In genomic region chr6:3885262-3886036, GRCh38 we compare ENCODE assay signal across 10 cellular contexts. TPM values are rescaled to one million over a fixed set of nuclear protein-coding genes. Genes with fewer than 3 reads are reported as not detected.
DNase-seq lines count a peak whose midpoint lies in the region; ATAC-seq, FAIRE-seq and TF ChIP-seq lines count a peak whose summit lies in the region.
"Had no signal": no experiment of that assay in that cellular context is flagged by ENCODE, and none has a peak within 500 bp of the region (broad histone marks: within the 10 kb centered on the region; RNA-seq: fewer than 3 reads in every experiment).

No MANE protein-coding gene starts in this region.

- H3K79me2 ChIP-seq in GM12878 (ENCODE audit: control insufficient read depth, insufficient read depth, low read length) (no peaks in the 10 kb centered on the region), mesendoderm (ENCODE audit: control insufficient read depth, insufficient read depth, low read length) (no peaks in the 10 kb centered on the region)

- CTCF ChIA-PET in Calu3 (lab: Charles Lee) (interaction anchor here (0.6 to 1.3 kb wide), 5 partner anchors 9 to 202 kb away, joined by 3 to 7 read pairs (median 4); partner anchors contain the start of gene FAM50B), GM12878 (lab: Yijun Ruan, JAX) (interaction anchor here (0.9 to 2.7 kb wide), 3 partner anchors 93 to 143 kb away, joined by 3 to 6 read pairs (median 3); no protein-coding TSS in a partner anchor)

- H3K9ac ChIP-seq in GM12878 (ENCODE audit: control insufficient read depth, insufficient read depth, low read length) (no peak overlapping the region), mesendoderm (ENCODE audit: low read length) (no peak overlapping the region)

- H3K27ac Mint-ChIP-seq in Calu3 (ENCODE audit: unreplicated experiment), result no peak overlapping the region

- no peak overlapping the region for H2BK5ac ChIP-seq in mesendoderm (ENCODE audit: low read length)

- TF ChIP-seq EP300 in GM12878 (IDR thresholded peaks at IDR 0.05; ENCODE audit: borderline replicate concordance in 1 of 2, control insufficient read depth in 1 of 2, low read depth in 2 of 2, low read length in 2 of 2), result no peak

- RAD21 ChIA-PET in GM12878 (lab: Charles Lee; ENCODE audit: unreplicated experiment), result interaction anchor here (1.0 to 1.3 kb wide), 2 partner anchors 9 to 139 kb away, joined by 3 to 4 read pairs; no protein-coding TSS in a partner anchor

- H3K27me3 ChIP-seq in GM12878 (replicated peaks in 1 of 2; ENCODE audit: control insufficient read depth in 2 of 2, insufficient read depth in 2 of 2, low read length in 1 of 2) (no peaks in the 10 kb centered on the region; a peak in 2 of 4 replicates), mesendoderm (ENCODE audit: insufficient read depth, low read length, poor library complexity) (no peaks in the 10 kb centered on the region)

- no peak overlapping the region for H3K4ac ChIP-seq in mesendoderm (ENCODE audit: low read depth, low read length)

- H4K5ac ChIP-seq in mesendoderm (ENCODE audit: low read length), result no peak overlapping the region

- H3K4me1 Mint-ChIP-seq in Calu3 (ENCODE audit: low read depth, unreplicated experiment), result peaks cover 23% of the 10 kb centered on the region

- no peak overlapping the region for H3K23ac ChIP-seq in mesendoderm (ENCODE audit: low read length)

- TF ChIP-seq CTCF in Calu3 (IDR thresholded peaks at IDR 0.05; ENCODE audit: unreplicated experiment), result no peak
- TF ChIP-seq CTCF in GM12878 (IDR thresholded peaks at IDR 0.05 in 2 of 3, conservative IDR thresholded peaks at IDR 0.05 in 1 of 3; ENCODE audit: control insufficient read depth in 2 of 3, extremely low read depth in 1 of 3, insufficient read depth in 1 of 3, low read depth in 3 of 3, low read length in 3 of 3), result peak in 1 of 3 experiments; percentile 12; a peak in 1 of 6 replicates

- no peak overlapping the region for H2BK15ac ChIP-seq in mesendoderm (replicated peaks; ENCODE audit: low read depth)

- DNase-seq in Calu3 (peak; percentile 30), LHCN-M2 (ENCODE audit: low read depth) (peak; percentile 76), GM12878 (ENCODE audit: low read depth, low spot score) (no peak), mesendoderm (peak; percentile 85), NAMALWA (ENCODE audit: low spot score) (no peak), activated T-cell treated with anti-CD3 and anti-CD28 coated beads for 4 hours (no peak), NCI-H345 (lab: John Stamatoyannopoulos, UW) (no peak)
- DNase-seq in stimulated activated CD4-positive, alpha-beta T cell treated with anti-CD3 and anti-CD28 coated beads, Interleukin-2, amount 100 ng/mL, for 24 hours, result no peak
- DNase-seq: activated CD4-positive, alpha-beta T cell treated with anti-CD3 and anti-CD28 coated beads, Interleukin-2, amount 50 U/mL, for 4 hours; stimulated activated CD8-positive, alpha-beta memory T cell treated with anti-CD3 and anti-CD28 coated beads, Interleukin-4, amount 100 ng/mL, for 48 hours had no signal

- ATAC-seq in GM12878, result no peak

- H3K27ac ChIP-seq in GM12878 (ENCODE audit: control insufficient read depth, insufficient read depth) (no peak overlapping the region), mesendoderm (ENCODE audit: low read depth, low read length) (no peak overlapping the region)

- H3K4me2 ChIP-seq in GM12878 (ENCODE audit: control insufficient read depth, insufficient read depth), result no peak overlapping the region
- no peak overlapping the region for H3K4me2 ChIP-seq in mesendoderm (ENCODE audit: low read length)

- no peak overlapping the region for H2BK120ac ChIP-seq in mesendoderm (ENCODE audit: low read depth, low read length)

- intact Hi-C loops in Calu3 (cut with micrococcal nuclease; ENCODE audit: unreplicated experiment) (loop anchor here (5.0 kb wide), 1 partner anchor 47 kb away; no protein-coding TSS in a partner anchor), GM12878 (cut with micrococcal nuclease; ENCODE audit: unreplicated experiment) (no loop called here)

- no peak overlapping the region for H2AFZ ChIP-seq in GM12878 (ENCODE audit: control insufficient read depth, low read depth, low read length)

- SMC1A ChIA-PET in GM12878 (lab: Charles Lee; ENCODE audit: uncharacterized antibody, unreplicated experiment), result no interaction called here

- no peak overlapping the region for H4K8ac ChIP-seq in mesendoderm (ENCODE audit: low read depth, low read length)

- POLR2A ChIA-PET in GM12878 (lab: Charles Lee), result no interaction called here

- TF ChIP-seq POLR2A in GM12878 (IDR thresholded peaks at IDR 0.05; ENCODE audit: low read depth, low read length), result no peak

- no peaks in the 10 kb centered on the region for H3K27me3 Mint-ChIP-seq in Calu3 (ENCODE audit: unreplicated experiment)

- H3K4me3 Mint-ChIP-seq in Calu3 (ENCODE audit: low read depth, unreplicated experiment), result no peak overlapping the region

- H3K4me3 ChIP-seq in GM12878 (no peak overlapping the region), mesendoderm (ENCODE audit: low read length) (no peak overlapping the region)

- 58% methylated on average over 9 of the region's 9 CpGs for WGBS in GM12878 (ENCODE audit: insufficient coverage, insufficient replicate concordance, low lambda C conversion rate, missing lambda C conversion rate)
- WGBS in mesendoderm (ENCODE audit: extremely low coverage, insufficient coverage, low lambda C conversion rate), result no CpG with 5 or more reads among the region's 9 CpGs

- no peak overlapping the region for H3K56ac ChIP-seq in mesendoderm (ENCODE audit: low read length)

- H3K9me3 Mint-ChIP-seq in Calu3 (ENCODE audit: low read depth, unreplicated experiment), result no peaks in the 10 kb centered on the region

- H3K18ac ChIP-seq in mesendoderm (ENCODE audit: low read length), result no peak overlapping the region

- no TSS peak for BruUV-seq in Calu3 (replicated peaks; lab: Mats Ljungman, UMichigan)
- no TSS peak for BruUV-seq in GM12878 (replicated peaks; lab: Mats Ljungman, UMichigan)

- no peaks in the 10 kb centered on the region for H3K36me3 Mint-ChIP-seq in Calu3 (ENCODE audit: insufficient read depth, unreplicated experiment)

- H2AK5ac ChIP-seq in mesendoderm (ENCODE audit: low read length), result no peak overlapping the region

- peak; percentile 78 for FAIRE-seq in GM12878 (lab: Jason Lieb, UNC)

- in situ Hi-C loops in GM12878 (cut with MboI), result no loop called here

- H3K9me3 ChIP-seq in GM12878 (replicated peaks; ENCODE audit: control insufficient read depth, insufficient read depth, low read length), result no peaks in the 10 kb centered on the region

- H3K36me3 ChIP-seq in GM12878 (ENCODE audit: control insufficient read depth in 2 of 2, insufficient read depth in 2 of 2, low read length in 1 of 2), result no peaks in the 10 kb centered on the region
- H3K36me3 ChIP-seq in mesendoderm (ENCODE audit: control insufficient read depth, insufficient read depth, low read length), result no peaks in the 10 kb centered on the region

- H3K79me1 ChIP-seq in mesendoderm (ENCODE audit: low read length), result no peaks in the 10 kb centered on the region

- no peaks in the 10 kb centered on the region for H4K20me1 ChIP-seq in GM12878 (ENCODE audit: control insufficient read depth, insufficient read depth)

- no peak for TF ChIP-seq RAD21 in GM12878 (IDR thresholded peaks at IDR 0.05; ENCODE audit: insufficient read depth, low read depth, low read length)

- H3K4me1 ChIP-seq in GM12878 (ENCODE audit: control insufficient read depth, insufficient read depth, low read length), result no peaks in the 10 kb centered on the region
- H3K4me1 ChIP-seq in mesendoderm (ENCODE audit: control insufficient read depth, low read depth, low read length), result no peaks in the 10 kb centered on the region

TF ChIP-seq in GM12878, 131 proteins besides CTCF, POLR2A, EP300 and RAD21 (continues in another document):
- TF ChIP-seq SIX5 (IDR thresholded peaks at IDR 0.05; ENCODE audit: low read depth, low read length, severe bottlenecking) (no peak), HCFC1 (IDR thresholded peaks at IDR 0.05; ENCODE audit: low read length) (no peak), CHD1 (IDR thresholded peaks at IDR 0.05; ENCODE audit: low read depth, low read length) (no peak)

RNA-seq across cellular contexts. Expression of gene FAM50B, which starts 36.3 kb away (rescaled TPM):
- total RNA-seq in Calu3 (2022) (5.8 and 7.8 TPM in 2 replicates), LHCN-M2 (2014; rRNA removed) (8.5 and 13.6 TPM in 2 replicates), GM12878 (2014; rRNA removed) (8.0 and 8.2 TPM in 2 replicates), GM12878 (2014; rRNA removed; fragmentation: Illumina TruSeq; extraction: Trizol) (2.8 and 3.5 TPM in 2 replicates), GM12878 (2021) (9.3 and 10.0 TPM in 2 replicates)
- 13.2 TPM for polyA plus RNA-seq in LHCN-M2 (2012)
- 1.2 TPM in 2 replicates for total RNA-seq in GM12878 (2013; cell fraction: nucleolus; rRNA removed)
- 2.5 TPM for polyA plus RNA-seq in GM12878 (2011; ENCODE audit: low read depth)
- polyA plus RNA-seq in GM12878 (2011; rRNA removed) (0.35 and 0.58 TPM in 2 replicates), GM12878 (2014; fragmentation: Illumina TruSeq; extraction: Trizol) (1.5 and 2.8 TPM in 2 replicates), GM12878 (2014; fragmentation: Nextera tagmentation; extraction: Ambion mirVana) (1 to 10 TPM in 1 of 2 experiments, under 1 TPM in 1; 0.69 to 1.1 TPM), GM12878 (2014; rRNA removed) (10.2 and 11.9 TPM in 2 replicates), GM12878 (2016; fragmentation: Nextera tagmentation; extraction: Ambion mirVana) (1 to 10 TPM; 9.3 to 9.6 TPM)
- polyA plus RNA-seq in GM12878 (2011; cell fraction: cytosol; rRNA removed), result 0.58 and 0.84 TPM in 2 replicates
- 0.64 and 1.1 TPM in 2 replicates for polyA plus RNA-seq in GM12878 (2011; cell fraction: nucleus; rRNA removed)
- 5.9 and 6.8 TPM in 2 replicates for polyA plus RNA-seq in GM12878 (2012)
- 0.22 and 0.41 TPM in 2 replicates for polyA minus RNA-seq in GM12878 (2011; rRNA and poly(A)+ RNA removed)
- polyA minus RNA-seq in GM12878 (2011; cell fraction: cytosol; rRNA and poly(A)+ RNA removed), result not detected in 2 replicates
- polyA minus RNA-seq in GM12878 (2011; cell fraction: nucleus; rRNA and poly(A)+ RNA removed), result 0.73 TPM in 1 of 2 replicates, not detected in the other
- polyA plus RNA-seq in mesendoderm (2013, experiment 1 of 2), result 2.5 TPM
- polyA plus RNA-seq in mesendoderm (2013, experiment 2 of 2), result 2.2 TPM

Comparison
In these comparisons a context has a peak if more than half of its experiments do, and no peak if none do; other contexts are left out.
1. DNase-seq: peak in Calu3 (single experiment), LHCN-M2 (single experiment) and mesendoderm (single experiment); none in GM12878 (single experiment), NAMALWA (single experiment), stimulated activated CD4-positive, alpha-beta T cell treated with anti-CD3 and anti-CD28 coated beads, Interleukin-2, amount 100 ng/mL, for 24 hours (0 of 2), activated T-cell treated with anti-CD3 and anti-CD28 coated beads for 4 hours (single experiment) and NCI-H345 (single experiment).